Comparison of ENCODE assay signal across 21 cellular contexts in genomic region chr12:100799770-100800169, GRCh38. TPM values are rescaled to one million over a fixed set of nuclear protein-coding genes. Genes with fewer than 3 reads are reported as not detected.
DNase-seq lines count a peak whose midpoint lies in the region; ATAC-seq and TF ChIP-seq lines count a peak whose summit lies in the region.
"Had no signal": no experiment of that assay in that cellular context is flagged by ENCODE, and none has a peak within 500 bp of the region (broad histone marks: within the 10 kb centered on the region; RNA-seq: fewer than 3 reads in every experiment).

No MANE protein-coding gene starts in this region.

- 28% methylated on average over 2 of the region's 2 CpGs for WGBS in smooth muscle cell (ENCODE audit: low lambda C conversion rate)

- CTCF ChIA-PET in CD8-positive, alpha-beta memory T cell (lab: Charles Lee): no interaction called here

- no peak overlapping the region for H2AFZ ChIP-seq in smooth muscle cell (ENCODE audit: low read depth)

- H3K36me3 Mint-ChIP-seq in CD8-positive, alpha-beta memory T cell: no peaks in the 10 kb centered on the region

- peak overlapping the region; percentile 94 for H3K27ac ChIP-seq in smooth muscle cell (ENCODE audit: low read depth)
- H3K27ac ChIP-seq in CD8-positive, alpha-beta memory T cell (ENCODE audit: low read depth, low read length): no peak overlapping the region
- H3K27ac ChIP-seq: body of pancreas, esophagus muscularis mucosa, right lobe of liver, SK-N-MC had no signal

- peaks cover 26% of the 10 kb centered on the region for H3K4me1 ChIP-seq in smooth muscle cell (ENCODE audit: low read depth)
- no peaks in the 10 kb centered on the region for H3K4me1 ChIP-seq in CD8-positive, alpha-beta memory T cell (ENCODE audit: insufficient read depth, low read length)
- H3K4me1 ChIP-seq: BE2C, right lobe of liver had no signal

- H3K4me3 ChIP-seq in smooth muscle cell: no peak overlapping the region
- H3K4me3 ChIP-seq in CD8-positive, alpha-beta memory T cell (ENCODE audit: low read length): no peak overlapping the region
- H3K4me3 ChIP-seq: body of pancreas, esophagus muscularis mucosa, right lobe of liver, SK-N-MC had no signal

- no peaks in the 10 kb centered on the region for H3K36me3 ChIP-seq in smooth muscle cell (ENCODE audit: low read depth)
- H3K36me3 ChIP-seq in CD8-positive, alpha-beta memory T cell (ENCODE audit: insufficient read depth, low read length): no peaks in the 10 kb centered on the region
- H3K36me3 ChIP-seq: BE2C, esophagus muscularis mucosa, right lobe of liver had no signal

- H3K9ac ChIP-seq in smooth muscle cell (ENCODE audit: low read depth): peak overlapping the region; percentile 82

- no peak overlapping the region for H3K4me3 Mint-ChIP-seq in CD8-positive, alpha-beta memory T cell

- DNase-seq in HPDE6-E6E7 (ENCODE audit: extremely low spot score) (peak; percentile 63), astrocyte of the hippocampus (ENCODE audit: low read depth, low spot score) (peak; percentile 66), head of caudate nucleus (peak in 38 of 42 donors; percentile 4 to 85 (median 54)), smooth muscle cell (lab: John Stamatoyannopoulos, UW; ENCODE audit: unreplicated experiment) (no peak), NCI-H446 (lab: John Stamatoyannopoulos, UW) (no peak), RPMI8226 (no peak)
- no peak for DNase-seq in CD8-positive, alpha-beta memory T cell
- DNase-seq: activated CD4-positive, alpha-beta T cell treated with anti-CD3 and anti-CD28 coated beads for 1 hour; activated naive CD4-positive, alpha-beta T cell; BE2C; body of pancreas; Calu3; dermis blood vessel endothelial cell; GF-D8; left colon; NCI-H2029 treated with DMSO at 0.1 percent for 48 hours; NCI-H510A; right lobe of liver had no signal

- no peaks in the 10 kb centered on the region for H4K20me1 ChIP-seq in smooth muscle cell (ENCODE audit: low read depth)

- no peak for TF ChIP-seq CTCF in smooth muscle cell (IDR thresholded peaks at IDR 0.05; ENCODE audit: borderline replicate concordance, insufficient read depth, poor library complexity, severe bottlenecking)

- H3K9me3 ChIP-seq in smooth muscle cell (replicated peaks; ENCODE audit: low read depth): no peaks in the 10 kb centered on the region
- no peaks in the 10 kb centered on the region for H3K9me3 ChIP-seq in CD8-positive, alpha-beta memory T cell (ENCODE audit: low read length)
- H3K9me3 ChIP-seq: BE2C, body of pancreas, esophagus muscularis mucosa, right lobe of liver had no signal

- POLR2A ChIA-PET in CD8-positive, alpha-beta memory T cell (lab: Charles Lee): no interaction called here

- ATAC-seq in HG02885 (IDR thresholded peaks at IDR 0.05; ENCODE audit: poor library complexity, unreplicated experiment): no peak
- ATAC-seq: body of pancreas, left colon, right lobe of liver had no signal

- peaks cover 31% of the 10 kb centered on the region for H3K79me2 ChIP-seq in smooth muscle cell (ENCODE audit: low read depth)

- H3K27me3 ChIP-seq in smooth muscle cell (ENCODE audit: low read depth): no peaks in the 10 kb centered on the region
- H3K27me3 ChIP-seq in CD8-positive, alpha-beta memory T cell (ENCODE audit: insufficient read depth, low read length, poor library complexity, severe bottlenecking): no peaks in the 10 kb centered on the region
- H3K27me3 ChIP-seq: BE2C, body of pancreas, right lobe of liver had no signal

- peaks cover 29% of the 10 kb centered on the region for H3F3A ChIP-seq in smooth muscle cell (ENCODE audit: low read depth)

- no peak overlapping the region for H3K27ac Mint-ChIP-seq in CD8-positive, alpha-beta memory T cell

- no peaks in the 10 kb centered on the region for H3K4me1 Mint-ChIP-seq in CD8-positive, alpha-beta memory T cell

- peaks cover 0 to 5% (median 4%) of the 10 kb centered on the region in 5 donors for H3K9me3 Mint-ChIP-seq in CD8-positive, alpha-beta memory T cell

- H3K4me2 ChIP-seq in smooth muscle cell: peak overlapping the region; percentile 88

- intact Hi-C loops in head of caudate nucleus (cut with DNase I): no loop called here

- peaks cover 3 to 5% of the 10 kb centered on the region in 2 donors for H3K27me3 Mint-ChIP-seq in CD8-positive, alpha-beta memory T cell

RNA-seq across cellular contexts. Expression of gene ANO4, which starts 5.2 kb away (rescaled TPM):
- total RNA-seq in smooth muscle cell: 49.0 and 51.7 TPM in 2 replicates
- 25.6 and 27.3 TPM in 2 replicates for polyA plus RNA-seq in smooth muscle cell
- not detected for total RNA-seq in CD8-positive, alpha-beta memory T cell
- not detected for polyA plus RNA-seq in CD8-positive, alpha-beta memory T cell

Comparison
In these comparisons a context has a peak if more than half of its experiments do, and no peak if none do; other contexts are left out.
1. DNase-seq: peak in HPDE6-E6E7 (single experiment), astrocyte of the hippocampus (single experiment) and head of caudate nucleus (38 of 42); none in smooth muscle cell (single experiment), CD8-positive, alpha-beta memory T cell (0 of 5), NCI-H446 (0 of 2) and RPMI8226 (single experiment).
2. RNA of gene ANO4, which starts 5.2 kb away (total RNA-seq): 49.0 to 51.7 TPM in smooth muscle cell; not detected in CD8-positive, alpha-beta memory T cell; every median in the first group is over 10 times any median in the second.